11 cellular contexts compared by ENCODE assay signal in the genomic region with DNA sequence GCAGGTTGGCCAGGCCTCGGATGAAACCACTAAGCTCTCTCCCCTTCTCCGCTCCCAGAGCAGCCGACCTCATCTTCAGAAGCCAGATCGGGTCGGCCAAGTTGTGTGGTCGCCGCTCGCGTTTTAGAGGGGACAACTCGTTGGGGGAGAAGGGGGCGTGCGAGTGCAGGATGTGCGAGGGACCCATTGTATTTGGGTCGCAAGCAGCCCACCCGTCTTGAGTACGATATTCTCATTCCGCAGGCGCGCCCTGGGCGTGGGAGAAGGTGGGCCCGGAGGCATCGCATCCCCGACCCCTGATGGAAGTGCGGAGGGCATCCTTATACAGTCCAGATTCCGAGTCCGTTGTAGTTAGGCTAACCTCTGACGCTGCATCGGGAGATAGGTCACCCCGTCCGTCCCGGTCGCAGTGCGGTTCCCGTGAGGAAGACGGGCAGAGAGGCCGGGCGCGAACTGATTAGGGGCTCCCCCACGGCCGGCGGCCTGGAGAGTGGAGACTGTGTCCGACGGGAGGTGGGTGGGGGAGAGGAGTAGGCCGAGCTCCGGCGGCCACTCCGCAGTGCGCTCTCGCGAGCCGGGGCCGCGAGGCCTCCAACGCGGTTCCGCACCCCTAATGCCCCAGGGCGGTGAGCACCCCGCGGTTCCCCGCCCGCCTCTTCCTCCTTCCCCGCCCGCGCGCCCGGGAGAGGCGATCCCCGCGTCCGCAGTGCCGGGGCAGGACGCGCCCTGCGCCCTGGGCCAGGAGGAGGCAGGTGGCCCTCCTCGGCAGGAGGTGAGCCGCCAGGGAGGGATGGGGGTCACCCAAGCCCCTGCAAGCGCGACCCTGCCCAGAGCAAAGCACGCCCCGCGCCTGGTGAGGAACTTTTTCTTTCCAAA. TPM values are rescaled to one million over a fixed set of nuclear protein-coding genes. Genes with fewer than 3 reads are reported as not detected.
DNase-seq lines count a peak whose midpoint lies in the region; ATAC-seq, FAIRE-seq and TF ChIP-seq lines count a peak whose summit lies in the region.
"Had no signal": no experiment of that assay in that cellular context is flagged by ENCODE, and none has a peak within 500 bp of the region (broad histone marks: within the 10 kb centered on the region; RNA-seq: fewer than 3 reads in every experiment).

No MANE protein-coding gene starts in this region.

- no peak overlapping the region for H3K9ac ChIP-seq in kidney (ENCODE audit: low read length in 2 of 2)

- H3K9me3 ChIP-seq in kidney (ENCODE audit: control insufficient read depth in 1 of 2, low read length in 2 of 2) (no peaks in the 10 kb centered on the region), spleen (no peaks in the 10 kb centered on the region)

- H3K36me3 ChIP-seq in kidney (ENCODE audit: control insufficient read depth in 1 of 2, insufficient read depth in 2 of 2, low read length in 2 of 2) (no peaks in the 10 kb centered on the region), spleen (no peaks in the 10 kb centered on the region)

- H3K27ac ChIP-seq in kidney (ENCODE audit: low read depth in 2 of 2, low read length in 2 of 2) (no peak overlapping the region), spleen (no peak overlapping the region)
- H3K27ac ChIP-seq: epithelial cell of prostate had no signal

- no peak for TF ChIP-seq POLR2A in spleen (IDR thresholded peaks at IDR 0.05)

- H3K27me3 Mint-ChIP-seq in activated T-cell treated with anti-CD3 and anti-CD28 coated beads, Interleukin-2, amount 50 U/mL, for 4 hours (ENCODE audit: low read depth), result peaks cover 67% of the 10 kb centered on the region

- H3K4me3 Mint-ChIP-seq in activated T-cell treated with anti-CD3 and anti-CD28 coated beads, Interleukin-2, amount 50 U/mL, for 4 hours, result peak overlapping the region; percentile 39

- ATAC-seq in activated T-cell treated with anti-CD3 and anti-CD28 coated beads, Interleukin-2, amount 50 U/mL, for 4 hours, result peak in 1 of 2 donors; percentile 14

- WGBS in spleen, 5 donors, result 3 to 11% (median 4%) methylated on average over 40 to 81 of the region's 81 CpGs

- no peaks in the 10 kb centered on the region for H3K36me3 Mint-ChIP-seq in activated T-cell treated with anti-CD3 and anti-CD28 coated beads, Interleukin-2, amount 50 U/mL, for 4 hours (ENCODE audit: insufficient read depth)

- no peak for FAIRE-seq in kidney (lab: Jason Lieb, UNC)
- no peak for FAIRE-seq in D721Med (lab: Jason Lieb, UNC)

- peaks cover 33% of the 10 kb centered on the region for H3K4me1 Mint-ChIP-seq in activated T-cell treated with anti-CD3 and anti-CD28 coated beads, Interleukin-2, amount 50 U/mL, for 4 hours (ENCODE audit: low read depth)

- H3K27me3 ChIP-seq in spleen (replicated peaks in 1 of 7), result peaks cover 4 to 100% (median 85%) of the 10 kb centered on the region in 7 donors

- intact Hi-C loops in kidney (cut with DNase I) (no loop called here), spleen (cut with DNase I; ENCODE audit: low total_unique reads) (no loop called here)

- TF ChIP-seq CTCF in kidney (IDR thresholded peaks at IDR 0.05; ENCODE audit: borderline replicate concordance, extremely low read depth, insufficient read depth) (no peak), spleen (IDR thresholded peaks at IDR 0.05 in 8 of 11, conservative IDR thresholded peaks at IDR 0.05 in 3 of 11) (no peak), D721Med (IDR thresholded peaks at IDR 0.05; ENCODE audit: insufficient read depth, missing control alignments) (no peak)

- H3K4me3 ChIP-seq in kidney (ENCODE audit: low read length in 2 of 2) (peak overlapping the region; percentile 17 to 71), spleen (peak overlapping the region in 7 of 8 donors; percentile 46 to 72 (median 55))

- H3K9me3 Mint-ChIP-seq in activated T-cell treated with anti-CD3 and anti-CD28 coated beads, Interleukin-2, amount 50 U/mL, for 4 hours, result no peaks in the 10 kb centered on the region
- H3K9me3 Mint-ChIP-seq: T-helper 1 cell treated with Interleukin-12 subunit alpha and Interleukin-12 subunit beta and Interleukin-4 antibody, amounts not matched to agents 30 μg/mL and 1 μg/mL, for 36 hours had no signal

- H3K4me1 ChIP-seq in kidney (ENCODE audit: control insufficient read depth in 1 of 2, insufficient read depth in 1 of 2, low read depth in 1 of 2, low read length in 2 of 2), result peaks cover 0 to 9% of the 10 kb centered on the region in 2 donors
- H3K4me1 ChIP-seq in spleen, result peaks cover 27 to 65% (median 49%) of the 10 kb centered on the region in 6 donors

- DNase-seq in NCI-H526 treated with DMSO at 0.1 percent for 48 hours (lab: John Stamatoyannopoulos, UW), result peak; percentile 1
- no peak for DNase-seq in NCI-H526 (lab: John Stamatoyannopoulos, UW)
- no peak for DNase-seq in activated T-cell treated with anti-CD3 and anti-CD28 coated beads, Interleukin-2, amount 50 U/mL, for 4 hours
- DNase-seq in kidney, result peak; percentile 65
- DNase-seq in spleen, result no peak
- no peak for DNase-seq in AG08395 (ENCODE audit: low spot score)
- DNase-seq in D721Med (ENCODE audit: insufficient read length, low spot score), result no peak
- no peak for DNase-seq in NCI-H345 (lab: John Stamatoyannopoulos, UW)

RNA-seq across cellular contexts. Expression of a gene that starts 1.6 kb away (rescaled TPM):
- not detected for total RNA-seq in activated T-cell treated with anti-CD3 and anti-CD28 coated beads, Interleukin-2, amount 50 U/mL, for 4 hours
- 0.25 TPM for total RNA-seq in kidney
- polyA plus RNA-seq in kidney (ENCODE audit: insufficient read depth, low read depth, low replicate concordance), result 1.6 TPM
- not detected for total RNA-seq in spleen
- polyA plus RNA-seq in spleen, result under 1 TPM in 2 of 3 donors, not detected in 1; 0.06 to 0.20 TPM

RNA-seq across cellular contexts. Expression of a gene that starts 56.7 kb away (rescaled TPM):
- not detected for total RNA-seq in activated T-cell treated with anti-CD3 and anti-CD28 coated beads, Interleukin-2, amount 50 U/mL, for 4 hours
- total RNA-seq in kidney (0.91 TPM), spleen (not detected)
- polyA plus RNA-seq in kidney (ENCODE audit: insufficient read depth, low read depth, low replicate concordance) (4.0 TPM), spleen (under 1 TPM in 1 of 3 donors, not detected in 2; 0.14 TPM)
- total RNA-seq: HT-29 had no signal

Comparison
In these comparisons a context has a peak if more than half of its experiments do, and no peak if none do; other contexts are left out.
1. DNase-seq: peak in NCI-H526 treated with DMSO at 0.1 percent for 48 hours (single experiment) and kidney (single experiment); none in NCI-H526 (0 of 2), activated T-cell treated with anti-CD3 and anti-CD28 coated beads, Interleukin-2, amount 50 U/mL, for 4 hours (single experiment), spleen (single experiment), AG08395 (single experiment), D721Med (single experiment) and NCI-H345 (single experiment).